31 cellular contexts compared by ENCODE assay signal in the genomic region with DNA sequence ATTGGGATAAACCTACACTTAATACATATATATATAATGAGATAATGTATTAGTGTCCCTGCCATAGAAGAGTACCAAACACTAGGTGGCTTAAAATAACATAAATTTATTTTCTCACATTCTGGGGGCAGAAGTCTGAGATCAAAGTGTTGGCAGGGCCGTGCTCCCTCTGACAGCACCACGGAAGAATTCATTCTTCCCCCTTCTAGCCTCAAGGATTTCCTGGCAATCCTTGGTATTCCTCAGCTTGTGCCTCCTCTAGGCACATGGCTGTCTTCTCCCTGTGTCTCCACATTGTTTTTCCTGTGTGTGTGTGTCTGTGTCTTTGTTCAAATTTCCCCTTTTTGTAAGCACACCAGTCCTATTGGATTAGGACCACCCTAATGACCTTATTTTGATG.
"Had no signal": no experiment of that assay in that cellular context is flagged by ENCODE, and none has a peak within 500 bp of the region (broad histone marks: within the 10 kb centered on the region; RNA-seq: fewer than 3 reads in every experiment).

No MANE protein-coding gene starts in this region.

- H3K36me3 ChIP-seq: adrenal gland, brain microvascular endothelial cell, SJCRH30 had no signal

- H3K36me3 Mint-ChIP-seq: activated naive CD4-positive, alpha-beta T cell treated with anti-CD3 and anti-CD28 coated beads, Interleukin-2, amount 50 U/mL, for 72 hours; WTC11 had no signal

- H3K4me3 Mint-ChIP-seq: activated CD4-positive, alpha-beta T cell treated with anti-CD3 and anti-CD28 coated beads for 36 hours; activated CD4-positive, alpha-beta T cell treated with anti-CD3 and anti-CD28 coated beads, Interleukin-2, amount 10 ng/mL, durations not matched to agents 7 days and 5 days; activated naive CD4-positive, alpha-beta T cell treated with anti-CD3 and anti-CD28 coated beads for 36 hours; activated T-cell treated with anti-CD3 and anti-CD28 coated beads, Interleukin-2, amount 50 U/mL, for 4 hours; activated T-helper 1 cell treated with anti-CD3 and anti-CD28 coated beads, Interleukin-12 subunit alpha, Interleukin-12 subunit beta, Interleukin-2, Interleukin-4 antibody, amounts not matched to agents 30 ng/mL and 10 ng/mL and 1 ng/mL, durations not matched to agents 14 hours and 24 hours and 36 hours; T-helper 1 cell treated with Interleukin-12 subunit alpha and Interleukin-12 subunit beta and Interleukin-4 antibody, amounts not matched to agents 30 μg/mL and 1 μg/mL, for 36 hours; T-helper 2 cell treated with Interferon-gamma antibody and Interleukin-4, amounts not matched to agents 5 μg/mL and 100 μg/mL, for 36 hours; WTC11 had no signal

- H3K27me3 ChIP-seq: adrenal gland, brain microvascular endothelial cell, SJCRH30 had no signal

- DNase-seq: activated CD4-positive, alpha-beta T cell treated with anti-CD3 and anti-CD28 coated beads for 36 hours; activated CD4-positive, alpha-beta T cell treated with anti-CD3 and anti-CD28 coated beads, Interleukin-2, amount 10 ng/mL, durations not matched to agents 7 days and 5 days; activated CD4-positive, alpha-beta T cell treated with anti-CD3 and anti-CD28 coated beads, Interleukin-2, amount 50 U/mL, for 48 hours; activated CD8-positive, alpha-beta memory T cell treated with anti-CD3 and anti-CD28 coated beads, Interleukin-2, amount 50 U/mL, for 4 hours; activated gamma-delta T cell treated with Interleukin-2 at 50 U/mL for 16 hours; activated naive CD4-positive, alpha-beta T cell treated with anti-CD3 and anti-CD28 coated beads for 36 hours; activated T-cell treated with anti-CD3 and anti-CD28 coated beads for 4 hours; activated T-cell treated with anti-CD3 and anti-CD28 coated beads, Interleukin-2, amount 50 U/mL, for 4 hours; adrenal gland; brain microvascular endothelial cell; central memory CD4-positive, alpha-beta T cell; NCI-H1048; NCI-H1105 treated with DMSO at 0.1 percent for 48 hours; NCI-H1436; NCI-H1694; NCI-H1930; NCI-H2081 treated with DMSO at 0.1 percent for 48 hours; NCI-H226; NCI-H446 treated with DMSO at 0.1 percent for 48 hours; NCI-H69; SHP77; SJCRH30; SK-N-SH had no signal

- H3K4me1 Mint-ChIP-seq: activated CD4-positive, alpha-beta T cell treated with anti-CD3 and anti-CD28 coated beads, Interleukin-2, amount 10 ng/mL, durations not matched to agents 7 days and 5 days; WTC11 had no signal

- ATAC-seq: activated CD4-positive, alpha-beta T cell treated with anti-CD3 and anti-CD28 coated beads for 36 hours; activated CD4-positive, CD25-positive, alpha-beta regulatory T cell treated with anti-CD3 and anti-CD28 coated beads, Interleukin-2, amount 50 U/mL, for 24 hours; activated naive CD4-positive, alpha-beta T cell treated with anti-CD3 and anti-CD28 coated beads, Interleukin-2, amount 50 U/mL, for 72 hours; activated T-cell treated with anti-CD3 and anti-CD28 coated beads, Interleukin-2, amount 50 U/mL, for 4 hours; Panc1; WTC11 had no signal

- H3K9me3 ChIP-seq: adrenal gland, SK-N-SH had no signal

- H3K4me1 ChIP-seq: adrenal gland had no signal

- H3K9ac ChIP-seq: KMS-11, SK-N-SH had no signal

- H3K9me3 Mint-ChIP-seq: activated CD4-positive, alpha-beta T cell treated with anti-CD3 and anti-CD28 coated beads, Interleukin-2, amount 10 ng/mL, durations not matched to agents 7 days and 5 days; activated naive CD4-positive, alpha-beta T cell treated with anti-CD3 and anti-CD28 coated beads for 36 hours; activated naive CD4-positive, alpha-beta T cell treated with anti-CD3 and anti-CD28 coated beads, Interleukin-2, amount 50 U/mL, for 72 hours; activated T-cell treated with anti-CD3 and anti-CD28 coated beads, Interleukin-2, amount 50 U/mL, for 4 hours; activated T-helper 1 cell treated with anti-CD3 and anti-CD28 coated beads, Interleukin-12 subunit alpha, Interleukin-12 subunit beta, Interleukin-2, Interleukin-4 antibody, amounts not matched to agents 30 ng/mL and 10 ng/mL and 1 ng/mL, durations not matched to agents 14 hours and 24 hours and 36 hours; T-helper 1 cell treated with Interleukin-12 subunit alpha and Interleukin-12 subunit beta and Interleukin-4 antibody, amounts not matched to agents 30 μg/mL and 1 μg/mL, for 36 hours; T-helper 2 cell treated with Interferon-gamma antibody and Interleukin-4, amounts not matched to agents 5 μg/mL and 100 μg/mL, for 36 hours had no signal

- H3K4me3 ChIP-seq: adrenal gland, SJCRH30 had no signal

- H3K4me2 ChIP-seq: KMS-11, SK-N-SH had no signal

- H3K27ac Mint-ChIP-seq: activated CD4-positive, alpha-beta T cell treated with anti-CD3 and anti-CD28 coated beads for 36 hours; activated CD4-positive, alpha-beta T cell treated with anti-CD3 and anti-CD28 coated beads, Interleukin-2, amount 10 ng/mL, durations not matched to agents 7 days and 5 days; activated naive CD4-positive, alpha-beta T cell treated with anti-CD3 and anti-CD28 coated beads for 36 hours; activated naive CD4-positive, alpha-beta T cell treated with anti-CD3 and anti-CD28 coated beads, Interleukin-2, amount 50 U/mL, for 72 hours; activated T-helper 1 cell treated with anti-CD3 and anti-CD28 coated beads, Interleukin-12 subunit alpha, Interleukin-12 subunit beta, Interleukin-2, Interleukin-4 antibody, amounts not matched to agents 30 ng/mL and 10 ng/mL and 1 ng/mL, durations not matched to agents 14 hours and 24 hours and 36 hours; T-helper 1 cell treated with Interleukin-12 subunit alpha and Interleukin-12 subunit beta and Interleukin-4 antibody, amounts not matched to agents 30 μg/mL and 1 μg/mL, for 36 hours; T-helper 2 cell treated with Interferon-gamma antibody and Interleukin-4, amounts not matched to agents 5 μg/mL and 100 μg/mL, for 36 hours; WTC11 had no signal

- H3K27ac ChIP-seq: adrenal gland, brain microvascular endothelial cell, KMS-11, SJCRH30 had no signal
